ENCODE assay signal across 11 cellular contexts in genomic region chr22:36341640-36342041, GRCh38. TPM values are rescaled to one million over a fixed set of nuclear protein-coding genes. Genes with fewer than 3 reads are reported as not detected.
DNase-seq lines count a peak whose midpoint lies in the region; ATAC-seq, FAIRE-seq and TF ChIP-seq lines count a peak whose summit lies in the region.
"Had no signal": no experiment of that assay in that cellular context is flagged by ENCODE, and none has a peak within 500 bp of the region (broad histone marks: within the 10 kb centered on the region; RNA-seq: fewer than 3 reads in every experiment).

No MANE protein-coding gene starts in this region.

- H3K27ac Mint-ChIP-seq in CD14-positive monocyte (peak overlapping the region in 4 of 7 donors; percentile 13 to 67 (median 27)), T-helper 17 cell (peak overlapping the region; percentile 98)

- H3K9ac ChIP-seq in endothelial cell of umbilical vein (replicated peaks; ENCODE audit: extremely low read depth, insufficient read depth, low read length): no peak overlapping the region

- H3K79me2 ChIP-seq in endothelial cell of umbilical vein (ENCODE audit: control insufficient read depth, insufficient read depth, low read length) (peaks cover 97% of the 10 kb centered on the region), osteoblast (ENCODE audit: insufficient read depth, low read length) (peaks cover 94% of the 10 kb centered on the region)

- ATAC-seq in T-helper 17 cell (no peak), left lung (no peak), HG02938 (IDR thresholded peaks at IDR 0.05; ENCODE audit: unreplicated experiment) (no peak), HG03457 (IDR thresholded peaks at IDR 0.05; ENCODE audit: unreplicated experiment) (no peak)

- H3K4me2 ChIP-seq in endothelial cell of umbilical vein (ENCODE audit: insufficient read depth, low read length) (no peak overlapping the region), osteoblast (ENCODE audit: insufficient read depth, low read length) (no peak overlapping the region)

- dilution Hi-C loops in endothelial cell of umbilical vein (cut with MboI; ENCODE audit: extremely low pct_ligation_motif_present, low sequenced_read_pairs): no loop called here

- H3K4me1 ChIP-seq in endothelial cell of umbilical vein (ENCODE audit: control insufficient read depth, extremely low read depth, insufficient read depth, low read length) (peaks cover 89% of the 10 kb centered on the region), osteoblast (ENCODE audit: insufficient read depth, low read length) (peaks cover 79% of the 10 kb centered on the region), left lung (peaks cover 21 to 99% of the 10 kb centered on the region in 2 donors)

- DNase-seq in CD14-positive monocyte (ENCODE audit: low spot score) (no peak), T-helper 17 cell (no peak), endothelial cell of umbilical vein (ENCODE audit: low read depth, low spot score) (no peak), osteoblast (ENCODE audit: insufficient read length, low spot score, missing footprints) (peak; percentile 43), left lung (no peak), occipital lobe (lab: John Stamatoyannopoulos, UW) (no peak)
- DNase-seq: activated CD8-positive, alpha-beta memory T cell treated with anti-CD3 and anti-CD28 coated beads, Interleukin-2, amount 50 U/mL, for 48 hours; NCI-H2227 treated with DMSO at 0.1 percent for 48 hours had no signal

- TF ChIP-seq CTCF in CD14-positive monocyte (IDR thresholded peaks at IDR 0.05): no peak
- TF ChIP-seq CTCF in endothelial cell of umbilical vein (IDR thresholded peaks at IDR 0.05; ENCODE audit: extremely low read depth in 1 of 2, insufficient read depth in 1 of 2, low read depth in 1 of 2, low read length in 2 of 2): no peak
- TF ChIP-seq CTCF in osteoblast (IDR thresholded peaks at IDR 0.05; ENCODE audit: extremely low read depth, low read depth, low read length): no peak
- TF ChIP-seq CTCF in left lung (IDR thresholded peaks at IDR 0.05): no peak

- peak; percentile 15 for TF ChIP-seq POLR2A in endothelial cell of umbilical vein (IDR thresholded peaks at IDR 0.05; ENCODE audit: low read depth, low read length)

- FAIRE-seq in endothelial cell of umbilical vein (lab: Jason Lieb, UNC): no peak
- FAIRE-seq: GM12891 had no signal

- no TSS peak for BruUV-seq in endothelial cell of umbilical vein (replicated peaks; lab: Mats Ljungman, UMichigan)

- CTCF ChIA-PET in endothelial cell of umbilical vein (lab: Charles Lee): interaction anchor here (1.0 to 2.6 kb wide), 3 partner anchors 9 to 129 kb away, joined by 3 to 8 read pairs (median 3); no protein-coding TSS in a partner anchor

- H4K20me1 ChIP-seq in endothelial cell of umbilical vein (replicated peaks; ENCODE audit: control insufficient read depth, extremely low read depth, insufficient read depth, low read length) (no peaks in the 10 kb centered on the region), osteoblast (ENCODE audit: insufficient read depth, low read length) (peaks cover 79% of the 10 kb centered on the region)

- H2AFZ ChIP-seq in endothelial cell of umbilical vein (ENCODE audit: low read depth, low read length): no peak overlapping the region
- H2AFZ ChIP-seq in osteoblast (ENCODE audit: low read length): no peak overlapping the region

- no peak overlapping the region for H3K4me3 ChIP-seq in endothelial cell of umbilical vein (replicated peaks in 1 of 3; ENCODE audit: insufficient read depth in 1 of 3, low read depth in 1 of 3, low read length in 3 of 3)
- H3K4me3 ChIP-seq in osteoblast (ENCODE audit: insufficient read depth, low read length): no peak overlapping the region
- H3K4me3 ChIP-seq in left lung: no peak overlapping the region

- H3K4me1 Mint-ChIP-seq in CD14-positive monocyte: peaks cover 36% of the 10 kb centered on the region
- peaks cover 69% of the 10 kb centered on the region for H3K4me1 Mint-ChIP-seq in T-helper 17 cell

- intact Hi-C loops in CD14-positive monocyte (cut with micrococcal nuclease) (no loop called here), endothelial cell of umbilical vein (cut with micrococcal nuclease) (no loop called here), left lung (cut with DNase I) (no loop called here)

- no peaks in the 10 kb centered on the region for H3K9me1 ChIP-seq in endothelial cell of umbilical vein (replicated peaks; ENCODE audit: control insufficient read depth, extremely low read depth, insufficient read depth, low read length)

- H3K27me3 ChIP-seq in endothelial cell of umbilical vein (ENCODE audit: control insufficient read depth in 2 of 2, insufficient read depth in 2 of 2, low read length in 2 of 2) (no peaks in the 10 kb centered on the region), osteoblast (ENCODE audit: insufficient read depth, low read length) (no peaks in the 10 kb centered on the region), left lung (no peaks in the 10 kb centered on the region)

- H3K27me3 Mint-ChIP-seq in CD14-positive monocyte (ENCODE audit: low read depth in 3 of 3) (peaks cover 0 to 1% (median 1%) of the 10 kb centered on the region in 3 donors), T-helper 17 cell (no peaks in the 10 kb centered on the region)

- H3K4me3 Mint-ChIP-seq in CD14-positive monocyte (no peak overlapping the region), T-helper 17 cell (peak overlapping the region; percentile 70)

- POLR2A ChIA-PET in endothelial cell of umbilical vein (lab: Charles Lee): no interaction called here

- peaks cover 39 to 50% of the 10 kb centered on the region in 2 experiments for H3K36me3 ChIP-seq in endothelial cell of umbilical vein (ENCODE audit: control insufficient read depth in 2 of 2, extremely low read depth in 1 of 2, insufficient read depth in 2 of 2, low read length in 2 of 2)
- peaks cover 92% of the 10 kb centered on the region for H3K36me3 ChIP-seq in osteoblast (ENCODE audit: insufficient read depth, low read length)
- H3K36me3 ChIP-seq in left lung: peaks cover 0 to 94% of the 10 kb centered on the region in 2 donors

- H3K9me3 Mint-ChIP-seq in CD14-positive monocyte: no peaks in the 10 kb centered on the region

- H3K27ac ChIP-seq in endothelial cell of umbilical vein (ENCODE audit: insufficient read depth, low read depth, low read length): no peak overlapping the region
- H3K27ac ChIP-seq in osteoblast (ENCODE audit: low read depth, low read length): peak overlapping the region; percentile 81
- peak overlapping the region in 1 of 2 donors; percentile 45 for H3K27ac ChIP-seq in left lung

- H3K36me3 Mint-ChIP-seq in CD14-positive monocyte: peaks cover 63 to 96% of the 10 kb centered on the region in 2 donors
- peaks cover 10% of the 10 kb centered on the region for H3K36me3 Mint-ChIP-seq in T-helper 17 cell (ENCODE audit: low read depth)

- H3K9me3 ChIP-seq in T-helper 17 cell (ENCODE audit: control insufficient read depth, low read length, poor library complexity, severe bottlenecking) (no peaks in the 10 kb centered on the region), endothelial cell of umbilical vein (replicated peaks; ENCODE audit: control insufficient read depth, insufficient read depth, low read length) (no peaks in the 10 kb centered on the region), osteoblast (ENCODE audit: low read depth, low read length) (no peaks in the 10 kb centered on the region), left lung (no peaks in the 10 kb centered on the region)

TF ChIP-seq in endothelial cell of umbilical vein, 7 proteins besides CTCF, POLR2A, EP300 and RAD21:
- TF ChIP-seq MYC (IDR thresholded peaks at IDR 0.05; ENCODE audit: low read depth, low read length) (no peak), MAX (IDR thresholded peaks at IDR 0.05; ENCODE audit: insufficient read depth, insufficient read length) (no peak), EZH2 (IDR thresholded peaks at IDR 0.05; ENCODE audit: borderline replicate concordance, low read depth, low read length, severe bottlenecking) (no peak), GATA2 (IDR thresholded peaks at IDR 0.05; ENCODE audit: insufficient read depth, insufficient read length, low read depth, low read length) (no peak), JUN (IDR thresholded peaks at IDR 0.05; ENCODE audit: borderline replicate concordance, insufficient read depth, insufficient read length, low read depth) (no peak), POLR2AphosphoS5 (IDR thresholded peaks at IDR 0.05; ENCODE audit: insufficient read depth, low read depth, low read length) (no peak), FOS (IDR thresholded peaks at IDR 0.05; ENCODE audit: borderline replicate concordance, insufficient read depth, low read length) (no peak)

RNA-seq across cellular contexts. Expression of gene MYH9, which starts 46.1 kb away (rescaled TPM):
- polyA plus RNA-seq in CD14-positive monocyte (10 to 100 TPM; 35.6 to 79.5 TPM), endothelial cell of umbilical vein (157 and 188 TPM in 2 replicates)
- total RNA-seq in T-helper 17 cell (1,000 to 10,000 TPM; 1,038 to 1,220 TPM), endothelial cell of umbilical vein (1,331 and 1,413 TPM in 2 replicates), osteoblast (796 and 964 TPM in 2 replicates), left lung (100 to 1,000 TPM; 754 to 761 TPM), occipital lobe (34.6 TPM)
- 377 and 396 TPM in 2 replicates for polyA plus RNA-seq in endothelial cell of umbilical vein (2011; cell fraction: cytosol; rRNA removed)
- 759 and 766 TPM in 2 replicates for polyA plus RNA-seq in endothelial cell of umbilical vein (2011; cell fraction: nucleus; rRNA removed)
- 496 and 585 TPM in 2 replicates for polyA plus RNA-seq in endothelial cell of umbilical vein (2012)
- 1,176 and 1,679 TPM in 2 replicates for polyA minus RNA-seq in endothelial cell of umbilical vein
- polyA minus RNA-seq in endothelial cell of umbilical vein (2011; cell fraction: cytosol; rRNA and poly(A)+ RNA removed): 42.9 TPM
- polyA minus RNA-seq in endothelial cell of umbilical vein (2011; cell fraction: nucleus; rRNA and poly(A)+ RNA removed): 498 and 877 TPM in 2 replicates

Comparison
In these comparisons a context has a peak if more than half of its experiments do, and no peak if none do; other contexts are left out.
1. RNA of gene MYH9, which starts 46.1 kb away (total RNA-seq): 1,331 to 1,413 TPM in endothelial cell of umbilical vein, 1,038 to 1,220 TPM in T-helper 17 cell, 796 to 964 TPM in osteoblast and 754 to 761 TPM in left lung; 34.6 TPM in occipital lobe (single experiment); every median in the first group is over 10 times any median in the second.